ENCODE assay signal across 11 cellular contexts in the genomic region with DNA sequence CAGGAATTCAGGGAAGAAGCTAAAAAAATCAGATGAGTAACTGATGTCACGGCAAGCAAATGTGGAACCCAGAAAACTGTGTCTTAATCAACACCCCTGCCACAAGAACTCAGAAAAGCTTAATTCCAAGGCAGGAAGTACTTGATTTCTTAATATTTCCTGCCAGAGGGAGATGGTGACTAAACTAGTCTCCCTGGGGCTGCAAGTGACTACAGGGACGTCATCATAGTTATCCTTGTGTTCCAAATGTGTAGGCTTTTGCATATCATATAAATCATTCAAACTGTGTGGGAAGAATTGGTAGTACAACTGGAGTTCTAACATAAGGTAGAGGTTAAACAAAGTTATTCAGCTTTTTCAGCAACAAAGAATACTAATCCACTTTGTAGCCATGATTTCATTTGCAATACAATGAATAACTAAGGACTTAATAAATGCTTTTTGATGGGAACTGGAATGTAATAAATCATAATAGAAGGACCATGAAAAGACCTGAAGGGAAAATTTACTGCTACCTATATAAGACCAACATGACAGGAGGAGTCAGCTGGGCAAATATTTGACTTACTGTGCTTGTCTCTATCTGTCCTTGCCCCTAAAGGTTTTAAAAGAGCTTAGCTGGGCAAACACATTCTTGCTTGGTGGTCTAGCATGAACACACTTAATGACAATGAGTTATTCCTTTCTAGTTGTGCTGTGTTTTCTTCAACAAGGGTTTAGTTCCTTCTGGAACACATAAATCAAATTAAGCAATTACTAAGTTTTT.
A peak's percentile ranks its signal among the peaks of the same experiment; 100 is the strongest.
DNase-seq lines count a peak whose midpoint lies in the region; ATAC-seq, FAIRE-seq and TF ChIP-seq lines count a peak whose summit lies in the region.
"Had no signal": no experiment of that assay in that cellular context is flagged by ENCODE, and none has a peak within 500 bp of the region (broad histone marks: within the 10 kb centered on the region; RNA-seq: fewer than 3 reads in every experiment).

No MANE protein-coding gene starts in this region.

- H3K4me1 ChIP-seq in HepG2 (ENCODE audit: insufficient read depth, low read length) (peaks cover 22% of the 10 kb centered on the region), right lobe of liver (no peaks in the 10 kb centered on the region), endothelial cell of umbilical vein (ENCODE audit: control insufficient read depth, extremely low read depth, insufficient read depth, low read length) (no peaks in the 10 kb centered on the region)

- in situ Hi-C loops in HepG2 (cut with HindIII; ENCODE audit: extremely low pct_ligation_motif_present, low pct_unique_long_range_greater_than_20kb), result no loop called here

- TF ChIP-seq POLR2A in HepG2 (IDR thresholded peaks at IDR 0.05; ENCODE audit: insufficient read depth in 1 of 2, low read depth in 2 of 2, low read length in 2 of 2) (no peak), right lobe of liver (IDR thresholded peaks at IDR 0.05) (no peak), endothelial cell of umbilical vein (IDR thresholded peaks at IDR 0.05; ENCODE audit: low read depth, low read length) (no peak)

- H3K4me2 ChIP-seq in HepG2 (ENCODE audit: low read depth, low read length) (no peak overlapping the region), endothelial cell of umbilical vein (ENCODE audit: insufficient read depth, low read length) (no peak overlapping the region)

- no peaks in the 10 kb centered on the region for H3K9me1 ChIP-seq in endothelial cell of umbilical vein (replicated peaks; ENCODE audit: control insufficient read depth, extremely low read depth, insufficient read depth, low read length)

- H3K27me3 ChIP-seq in HepG2 (ENCODE audit: control insufficient read depth in 1 of 2, insufficient read depth in 2 of 2, low read length in 2 of 2) (no peaks in the 10 kb centered on the region), right lobe of liver (no peaks in the 10 kb centered on the region), endothelial cell of umbilical vein (ENCODE audit: control insufficient read depth in 2 of 2, insufficient read depth in 2 of 2, low read length in 2 of 2) (peaks cover 3 to 4% of the 10 kb centered on the region in 2 experiments)

- WGBS in HepG2 (ENCODE audit: low lambda C conversion rate), result 6% methylated on average over 2 of the region's 2 CpGs
- 28% methylated on average over 2 of the region's 2 CpGs for WGBS in right lobe of liver (ENCODE audit: insufficient coverage, low coverage, low lambda C conversion rate, missing lambda C conversion rate)

- dilution Hi-C loops in endothelial cell of umbilical vein (cut with MboI; ENCODE audit: extremely low pct_ligation_motif_present, low sequenced_read_pairs), result no loop called here

- H4K20me1 ChIP-seq in HepG2 (ENCODE audit: insufficient read depth, low read length) (no peaks in the 10 kb centered on the region), endothelial cell of umbilical vein (replicated peaks; ENCODE audit: control insufficient read depth, extremely low read depth, insufficient read depth, low read length) (no peaks in the 10 kb centered on the region)

- H3K79me2 ChIP-seq in HepG2 (ENCODE audit: insufficient read depth, low read length) (no peaks in the 10 kb centered on the region), endothelial cell of umbilical vein (ENCODE audit: control insufficient read depth, insufficient read depth, low read length) (no peaks in the 10 kb centered on the region)

- TF ChIP-seq RAD21 in HepG2 (CRISPR knock-in tag; IDR thresholded peaks at IDR 0.05), result no peak

- FAIRE-seq in HepG2 (lab: Jason Lieb, UNC), result no peak
- FAIRE-seq in endothelial cell of umbilical vein (lab: Jason Lieb, UNC), result no peak

- TF ChIP-seq CTCF in HepG2 (CRISPR knock-in tag; IDR thresholded peaks at IDR 0.05) (no peak), right lobe of liver (IDR thresholded peaks at IDR 0.05) (no peak), endothelial cell of umbilical vein (IDR thresholded peaks at IDR 0.05; ENCODE audit: extremely low read depth in 1 of 2, insufficient read depth in 1 of 2, low read depth in 1 of 2, low read length in 2 of 2) (no peak)

- H2AFZ ChIP-seq in HepG2 (ENCODE audit: low read length) (no peak overlapping the region), endothelial cell of umbilical vein (ENCODE audit: low read depth, low read length) (no peak overlapping the region)

- H3K9ac ChIP-seq in HepG2 (ENCODE audit: insufficient read depth, low read depth, low read length) (no peak overlapping the region), endothelial cell of umbilical vein (replicated peaks; ENCODE audit: extremely low read depth, insufficient read depth, low read length) (no peak overlapping the region)

- H3K27ac ChIP-seq in HepG2 (ENCODE audit: extremely low read length, insufficient read depth, low read length), result no peak overlapping the region
- no peak overlapping the region for H3K27ac ChIP-seq in right lobe of liver
- H3K27ac ChIP-seq in endothelial cell of umbilical vein (ENCODE audit: insufficient read depth, low read depth, low read length), result no peak overlapping the region

- POLR2A ChIA-PET in HepG2 (lab: Yijun Ruan, JAX), result no interaction called here
- POLR2A ChIA-PET in endothelial cell of umbilical vein (lab: Charles Lee), result no interaction called here

- no peak overlapping the region for H3K4me3 ChIP-seq in HepG2 (replicated peaks in 1 of 3; ENCODE audit: insufficient read depth in 1 of 3, low read depth in 2 of 3, low read length in 3 of 3)
- H3K4me3 ChIP-seq in right lobe of liver, result no peak overlapping the region
- no peak overlapping the region for H3K4me3 ChIP-seq in endothelial cell of umbilical vein (replicated peaks in 1 of 3; ENCODE audit: insufficient read depth in 1 of 3, low read depth in 1 of 3, low read length in 3 of 3)

- BruUV-seq in HepG2 (replicated peaks; lab: Mats Ljungman, UMichigan) (no TSS peak), endothelial cell of umbilical vein (replicated peaks; lab: Mats Ljungman, UMichigan) (no TSS peak)

- DNase-seq in HepG2 (ENCODE audit: low spot score) (peak; percentile 58), right lobe of liver (no peak), NCI-H69 (lab: John Stamatoyannopoulos, UW) (peak; percentile 87), endothelial cell of umbilical vein (ENCODE audit: low read depth, low spot score) (peak; percentile 6), NCI-H2171 (lab: John Stamatoyannopoulos, UW) (no peak), globus pallidus (ENCODE audit: low spot score) (no peak), inferior parietal cortex (ENCODE audit: extremely low spot score) (no peak)
- DNase-seq in stimulated activated CD4-positive, alpha-beta T cell treated with anti-CD3 and anti-CD28 coated beads, Interleukin-2, amount 100 ng/mL, for 24 hours, result no peak
- DNase-seq: activated naive CD8-positive, alpha-beta T cell treated with anti-CD3 and anti-CD28 coated beads, Interleukin-2, amount 10 ng/mL, durations not matched to agents 7 days and 5 days; hippocampal formation; NCI-H1694 treated with DMSO at 0.1 percent for 48 hours had no signal

- CTCF ChIA-PET in HepG2 (lab: Yijun Ruan, JAX; ENCODE audit: low intra/inter-chr PET ratio, low total read pairs), result no interaction called here
- CTCF ChIA-PET in endothelial cell of umbilical vein (lab: Charles Lee), result interaction anchor here (0.8 to 1.9 kb wide), 4 partner anchors 11 to 20 kb away, joined by 3 to 6 read pairs (median 4); no protein-coding TSS in a partner anchor

- intact Hi-C loops in HepG2 (cut with micrococcal nuclease; ENCODE audit: unreplicated experiment), result no loop called here
- intact Hi-C loops in right lobe of liver (cut with DNase I), result no loop called here
- intact Hi-C loops in endothelial cell of umbilical vein (cut with micrococcal nuclease), result no loop called here

- ATAC-seq in HepG2, result peak; percentile 72
- ATAC-seq in right lobe of liver, result no peak

- H3K9me3 ChIP-seq in HepG2 (ENCODE audit: low read length) (no peaks in the 10 kb centered on the region), right lobe of liver (no peaks in the 10 kb centered on the region), endothelial cell of umbilical vein (replicated peaks; ENCODE audit: control insufficient read depth, insufficient read depth, low read length) (no peaks in the 10 kb centered on the region)

- H3K36me3 ChIP-seq in HepG2 (replicated peaks in 1 of 2; ENCODE audit: control insufficient read depth in 1 of 2, insufficient read depth in 2 of 2, low read length in 2 of 2), result no peaks in the 10 kb centered on the region
- no peaks in the 10 kb centered on the region for H3K36me3 ChIP-seq in right lobe of liver
- no peaks in the 10 kb centered on the region for H3K36me3 ChIP-seq in endothelial cell of umbilical vein (ENCODE audit: control insufficient read depth in 2 of 2, extremely low read depth in 1 of 2, insufficient read depth in 2 of 2, low read length in 2 of 2)

- no peak for TF ChIP-seq EP300 in HepG2 (IDR thresholded peaks at IDR 0.05; ENCODE audit: low read depth in 2 of 2, low read length in 2 of 2)
- no peak for TF ChIP-seq EP300 in HepG2 (CRISPR knock-in tag; IDR thresholded peaks at IDR 0.05; ENCODE audit: borderline replicate concordance)

TF ChIP-seq in HepG2, 621 proteins besides CTCF, POLR2A, EP300 and RAD21 (continues in another document):
- TF ChIP-seq SOX6 (IDR thresholded peaks at IDR 0.05) (no peak), SOX6 (CRISPR knock-in tag; IDR thresholded peaks at IDR 0.05) (peak; percentile 23; the same call in 1 of the 2 replicates), ZBTB7B (CRISPR knock-in tag; IDR thresholded peaks at IDR 0.05) (0 out of 2 replicates have a peak, but pooled peaks have one; percentile 39), ZNF709 (CRISPR knock-in tag; IDR thresholded peaks at IDR 0.05) (no peak), ZNF441 (CRISPR knock-in tag; IDR thresholded peaks at IDR 0.05; ENCODE audit: borderline replicate concordance) (no peak)

TF ChIP-seq in endothelial cell of umbilical vein, 7 proteins besides CTCF, POLR2A, EP300 and RAD21:
- no peak for TF ChIP-seq GATA2 (IDR thresholded peaks at IDR 0.05; ENCODE audit: insufficient read depth, insufficient read length, low read depth, low read length)
- no peak for TF ChIP-seq FOS (IDR thresholded peaks at IDR 0.05; ENCODE audit: borderline replicate concordance, insufficient read depth, low read length)
- TF ChIP-seq MYC (IDR thresholded peaks at IDR 0.05; ENCODE audit: low read depth, low read length), result no peak
- TF ChIP-seq EZH2 (IDR thresholded peaks at IDR 0.05; ENCODE audit: borderline replicate concordance, low read depth, low read length, severe bottlenecking), result no peak
- TF ChIP-seq MAX (IDR thresholded peaks at IDR 0.05; ENCODE audit: insufficient read depth, insufficient read length), result no peak
- TF ChIP-seq JUN (IDR thresholded peaks at IDR 0.05; ENCODE audit: borderline replicate concordance, insufficient read depth, insufficient read length, low read depth), result no peak
- TF ChIP-seq POLR2AphosphoS5 (IDR thresholded peaks at IDR 0.05; ENCODE audit: insufficient read depth, low read depth, low read length), result no peak
TF ChIP-seq in endothelial cell of umbilical vein: peak in this region for 0.

Comparison
In these comparisons a context has a peak if more than half of its experiments do, and no peak if none do; other contexts are left out.
1. DNase-seq: peak in HepG2 (single experiment), NCI-H69 (single experiment) and endothelial cell of umbilical vein (single experiment); none in right lobe of liver (0 of 3), NCI-H2171 (single experiment), globus pallidus (single experiment), stimulated activated CD4-positive, alpha-beta T cell treated with anti-CD3 and anti-CD28 coated beads, Interleukin-2, amount 100 ng/mL, for 24 hours (0 of 2) and inferior parietal cortex (single experiment).